Comparison of ENCODE assay signal across 17 cellular contexts in the genomic region with DNA sequence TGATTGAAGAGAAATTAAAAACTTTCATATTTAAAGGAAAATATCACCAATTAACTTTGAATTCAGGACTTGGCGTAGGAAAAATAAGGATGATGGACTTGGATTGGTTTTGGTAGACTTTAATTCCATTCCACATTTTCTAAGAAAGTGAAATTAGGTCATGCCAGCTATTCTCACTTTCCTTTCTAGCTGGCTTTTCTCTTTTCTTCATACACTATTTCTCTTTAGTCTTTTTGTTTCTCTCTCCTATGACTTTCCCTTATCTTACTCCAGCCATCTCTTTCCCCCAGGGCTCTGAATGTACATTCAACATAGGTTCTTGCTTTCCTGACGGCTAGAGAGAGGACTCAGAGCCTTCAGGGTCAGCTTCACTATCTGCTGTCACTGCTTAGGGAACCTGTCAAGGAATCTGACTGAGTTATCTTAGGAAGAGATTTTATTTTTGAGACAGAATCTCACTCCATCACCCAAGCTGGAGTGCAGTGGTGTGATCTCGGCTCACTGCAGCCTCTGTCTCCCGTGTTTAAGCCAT.
DNase-seq lines count a peak whose midpoint lies in the region; ATAC-seq and TF ChIP-seq lines count a peak whose summit lies in the region.
"Had no signal": no experiment of that assay in that cellular context is flagged by ENCODE, and none has a peak within 500 bp of the region (broad histone marks: within the 10 kb centered on the region; RNA-seq: fewer than 3 reads in every experiment).

No MANE protein-coding gene starts in this region.

- H3K23ac ChIP-seq in mesendoderm (ENCODE audit: low read length): no peak overlapping the region

- H3K4me3 Mint-ChIP-seq in activated B cell treated with CpG ODN at 0.5 μM for 24 hours: no peak overlapping the region
- H3K4me3 Mint-ChIP-seq: CD4-positive, alpha-beta memory T cell; GM23338; H9; HFFc6 had no signal

- H3K27me3 ChIP-seq in mesendoderm (ENCODE audit: insufficient read depth, low read length, poor library complexity): no peaks in the 10 kb centered on the region
- H3K27me3 ChIP-seq in right atrium auricular region: no peaks in the 10 kb centered on the region

- no peak overlapping the region for H3K4me2 ChIP-seq in mesendoderm (ENCODE audit: low read length)
- H3K4me2 ChIP-seq: GM23338 had no signal

- no peaks in the 10 kb centered on the region for H3K9me3 Mint-ChIP-seq in activated B cell treated with CpG ODN at 0.5 μM for 24 hours
- H3K9me3 Mint-ChIP-seq: CD4-positive, alpha-beta memory T cell; GM23338; H9; HFFc6 had no signal

- no peaks in the 10 kb centered on the region for H3K27me3 Mint-ChIP-seq in activated B cell treated with CpG ODN at 0.5 μM for 24 hours
- H3K27me3 Mint-ChIP-seq: CD4-positive, alpha-beta memory T cell had no signal

- ATAC-seq in activated B cell treated with CpG ODN at 0.5 μM for 24 hours (ENCODE audit: low read depth) (no peak), GM18517 (IDR thresholded peaks at IDR 0.05; ENCODE audit: unreplicated experiment) (no peak), GM19397 (IDR thresholded peaks at IDR 0.05; ENCODE audit: unreplicated experiment) (no peak)
- ATAC-seq: GM23338, HCT116 had no signal

- no peaks in the 10 kb centered on the region for H3K79me2 ChIP-seq in mesendoderm (ENCODE audit: control insufficient read depth, insufficient read depth, low read length)

- no peaks in the 10 kb centered on the region for H3K4me1 ChIP-seq in mesendoderm (ENCODE audit: control insufficient read depth, low read depth, low read length)
- H3K4me1 ChIP-seq in right atrium auricular region: no peaks in the 10 kb centered on the region
- H3K4me1 ChIP-seq: Caco-2 had no signal

- no peak overlapping the region for H3K18ac ChIP-seq in mesendoderm (ENCODE audit: low read length)

- H2BK120ac ChIP-seq in mesendoderm (ENCODE audit: low read depth, low read length): no peak overlapping the region

- H2BK5ac ChIP-seq in mesendoderm (ENCODE audit: low read length): no peak overlapping the region

- H3K36me3 Mint-ChIP-seq in activated B cell treated with CpG ODN at 0.5 μM for 24 hours (ENCODE audit: low read depth): no peaks in the 10 kb centered on the region
- H3K36me3 Mint-ChIP-seq: CD4-positive, alpha-beta memory T cell had no signal

- peak; percentile 14 for DNase-seq in ELF-1 (ENCODE audit: low read depth, low spot score)
- DNase-seq in activated B cell treated with CpG ODN at 0.5 μM for 24 hours: no peak
- peak; percentile 13 for DNase-seq in mesendoderm
- DNase-seq in GDM1 (lab: John Stamatoyannopoulos, UW): no peak
- DNase-seq in right atrium auricular region (ENCODE audit: low spot score): no peak
- DNase-seq: C1 segment of cervical spinal cord; Caco-2; CD4-positive, alpha-beta memory T cell; DMS 273 treated with DMSO at 0.1 percent for 48 hours; DMS79; EL; H9; HFFc6 had no signal

- no CpG with 5 or more reads among the region's 4 CpGs for WGBS in mesendoderm (ENCODE audit: extremely low coverage, insufficient coverage, low lambda C conversion rate)

- no peak overlapping the region for H2AK5ac ChIP-seq in mesendoderm (ENCODE audit: low read length)

- H2BK15ac ChIP-seq in mesendoderm (replicated peaks; ENCODE audit: low read depth): no peak overlapping the region

- no peak for TF ChIP-seq CTCF in activated B cell treated with CpG ODN at 0.5 μM for 24 hours (IDR thresholded peaks at IDR 0.05)
- TF ChIP-seq CTCF in right atrium auricular region (IDR thresholded peaks at IDR 0.05): no peak

- H4K8ac ChIP-seq in mesendoderm (ENCODE audit: low read depth, low read length): no peak overlapping the region

- POLR2A ChIA-PET in activated B cell treated with CpG ODN at 0.5 μM for 24 hours (lab: Charles Lee): no interaction called here

- H4K5ac ChIP-seq in mesendoderm (ENCODE audit: low read length): no peak overlapping the region

- H3K36me3 ChIP-seq in mesendoderm (ENCODE audit: control insufficient read depth, insufficient read depth, low read length) (no peaks in the 10 kb centered on the region), right atrium auricular region (no peaks in the 10 kb centered on the region)

- H3K4me1 Mint-ChIP-seq in activated B cell treated with CpG ODN at 0.5 μM for 24 hours: no peaks in the 10 kb centered on the region
- H3K4me1 Mint-ChIP-seq: GM23338 had no signal

- H3K4ac ChIP-seq in mesendoderm (ENCODE audit: low read depth, low read length): no peak overlapping the region

- no peak overlapping the region for H3K9ac ChIP-seq in mesendoderm (ENCODE audit: low read length)

- intact Hi-C loops in activated B cell treated with CpG ODN at 0.5 μM for 24 hours (cut with micrococcal nuclease): no loop called here

- H3K27ac Mint-ChIP-seq in activated B cell treated with CpG ODN at 0.5 μM for 24 hours: peak overlapping the region; percentile 50
- H3K27ac Mint-ChIP-seq: GM23338, HFFc6 had no signal

- no peak overlapping the region for H3K56ac ChIP-seq in mesendoderm (ENCODE audit: low read length)

- no peaks in the 10 kb centered on the region for H3K79me1 ChIP-seq in mesendoderm (ENCODE audit: low read length)

- H3K27ac ChIP-seq in mesendoderm (ENCODE audit: low read depth, low read length): no peak overlapping the region
- no peak overlapping the region for H3K27ac ChIP-seq in right atrium auricular region

- H3K4me3 ChIP-seq in mesendoderm (ENCODE audit: low read length) (no peak overlapping the region), right atrium auricular region (no peak overlapping the region)
- H3K4me3 ChIP-seq: GM23338 had no signal

- no peaks in the 10 kb centered on the region for H3K9me3 ChIP-seq in right atrium auricular region
- H3K9me3 ChIP-seq: Caco-2 had no signal

- CTCF ChIA-PET in activated B cell treated with CpG ODN at 0.5 μM for 24 hours (lab: Charles Lee): no interaction called here

Comparison
In these comparisons a context has a peak if more than half of its experiments do, and no peak if none do; other contexts are left out.
1. DNase-seq: peak in ELF-1 (single experiment) and mesendoderm (single experiment); none in activated B cell treated with CpG ODN at 0.5 μM for 24 hours (single experiment), GDM1 (single experiment) and right atrium auricular region (single experiment).